3 cellular contexts compared by ENCODE assay signal in the genomic region with DNA sequence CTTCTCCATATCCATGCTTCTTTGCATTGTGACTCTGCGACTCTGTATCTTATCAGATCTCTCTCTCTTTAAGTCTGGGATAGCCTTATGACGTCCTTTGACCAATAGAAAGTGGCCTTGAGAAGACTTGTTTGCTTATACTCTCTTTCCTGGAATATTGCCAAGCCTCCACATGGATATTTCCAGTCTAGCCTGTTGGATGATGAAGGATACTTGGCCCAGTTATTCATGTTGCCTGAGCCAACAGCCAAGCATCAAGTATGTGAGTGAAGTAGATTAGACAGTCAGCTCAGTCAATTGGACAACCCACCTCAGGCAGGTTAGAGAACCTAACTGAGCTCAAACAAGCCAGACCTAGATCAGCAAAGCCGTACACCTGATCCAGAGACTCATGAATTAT.
TF ChIP-seq lines count a peak whose summit lies in the region.

No MANE protein-coding gene starts in this region.

TF ChIP-seq in SK-N-SH, 30 proteins besides CTCF, POLR2A, EP300 and RAD21 (continued from another document):
- TF ChIP-seq, protein P1, sequence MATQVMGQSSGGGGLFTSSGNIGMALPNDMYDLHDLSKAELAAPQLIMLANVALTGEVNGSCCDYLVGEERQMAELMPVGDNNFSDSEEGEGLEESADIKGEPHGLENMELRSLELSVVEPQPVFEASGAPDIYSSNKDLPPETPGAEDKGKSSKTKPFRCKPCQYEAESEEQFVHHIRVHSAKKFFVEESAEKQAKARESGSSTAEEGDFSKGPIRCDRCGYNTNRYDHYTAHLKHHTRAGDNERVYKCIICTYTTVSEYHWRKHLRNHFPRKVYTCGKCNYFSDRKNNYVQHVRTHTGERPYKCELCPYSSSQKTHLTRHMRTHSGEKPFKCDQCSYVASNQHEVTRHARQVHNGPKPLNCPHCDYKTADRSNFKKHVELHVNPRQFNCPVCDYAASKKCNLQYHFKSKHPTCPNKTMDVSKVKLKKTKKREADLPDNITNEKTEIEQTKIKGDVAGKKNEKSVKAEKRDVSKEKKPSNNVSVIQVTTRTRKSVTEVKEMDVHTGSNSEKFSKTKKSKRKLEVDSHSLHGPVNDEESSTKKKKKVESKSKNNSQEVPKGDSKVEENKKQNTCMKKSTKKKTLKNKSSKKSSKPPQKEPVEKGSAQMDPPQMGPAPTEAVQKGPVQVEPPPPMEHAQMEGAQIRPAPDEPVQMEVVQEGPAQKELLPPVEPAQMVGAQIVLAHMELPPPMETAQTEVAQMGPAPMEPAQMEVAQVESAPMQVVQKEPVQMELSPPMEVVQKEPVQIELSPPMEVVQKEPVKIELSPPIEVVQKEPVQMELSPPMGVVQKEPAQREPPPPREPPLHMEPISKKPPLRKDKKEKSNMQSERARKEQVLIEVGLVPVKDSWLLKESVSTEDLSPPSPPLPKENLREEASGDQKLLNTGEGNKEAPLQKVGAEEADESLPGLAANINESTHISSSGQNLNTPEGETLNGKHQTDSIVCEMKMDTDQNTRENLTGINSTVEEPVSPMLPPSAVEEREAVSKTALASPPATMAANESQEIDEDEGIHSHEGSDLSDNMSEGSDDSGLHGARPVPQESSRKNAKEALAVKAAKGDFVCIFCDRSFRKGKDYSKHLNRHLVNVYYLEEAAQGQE (IDR thresholded peaks at IDR 0.05; ENCODE audit: low read depth, low read length), result no peak
TF ChIP-seq in SK-N-SH: peak in this region for 1.

TF ChIP-seq in SK-N-SH treated with all-trans-retinoic acid at 6 μM for 48 hours, 23 proteins besides CTCF, POLR2A, EP300 and RAD21 (continued from another document):
- TF ChIP-seq TSHZ2 (CRISPR knock-in tag; IDR thresholded peaks at IDR 0.05), result no peak
- no peak for TF ChIP-seq ZFP30 (CRISPR knock-in tag; IDR thresholded peaks at IDR 0.05)
- TF ChIP-seq CREB5 (CRISPR knock-in tag; IDR thresholded peaks at IDR 0.05; ENCODE audit: low read depth), result no peak
- no peak for TF ChIP-seq OSR1 (CRISPR knock-in tag; IDR thresholded peaks at IDR 0.05)
- TF ChIP-seq SNAI2 (CRISPR knock-in tag; IDR thresholded peaks at IDR 0.05), result no peak
- no peak for TF ChIP-seq GLIS3 (CRISPR knock-in tag; IDR thresholded peaks at IDR 0.05)
- TF ChIP-seq, protein P2, sequence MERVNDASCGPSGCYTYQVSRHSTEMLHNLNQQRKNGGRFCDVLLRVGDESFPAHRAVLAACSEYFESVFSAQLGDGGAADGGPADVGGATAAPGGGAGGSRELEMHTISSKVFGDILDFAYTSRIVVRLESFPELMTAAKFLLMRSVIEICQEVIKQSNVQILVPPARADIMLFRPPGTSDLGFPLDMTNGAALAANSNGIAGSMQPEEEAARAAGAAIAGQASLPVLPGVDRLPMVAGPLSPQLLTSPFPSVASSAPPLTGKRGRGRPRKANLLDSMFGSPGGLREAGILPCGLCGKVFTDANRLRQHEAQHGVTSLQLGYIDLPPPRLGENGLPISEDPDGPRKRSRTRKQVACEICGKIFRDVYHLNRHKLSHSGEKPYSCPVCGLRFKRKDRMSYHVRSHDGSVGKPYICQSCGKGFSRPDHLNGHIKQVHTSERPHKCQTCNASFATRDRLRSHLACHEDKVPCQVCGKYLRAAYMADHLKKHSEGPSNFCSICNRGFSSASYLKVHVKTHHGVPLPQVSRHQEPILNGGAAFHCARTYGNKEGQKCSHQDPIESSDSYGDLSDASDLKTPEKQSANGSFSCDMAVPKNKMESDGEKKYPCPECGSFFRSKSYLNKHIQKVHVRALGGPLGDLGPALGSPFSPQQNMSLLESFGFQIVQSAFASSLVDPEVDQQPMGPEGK (CRISPR knock-in tag; IDR thresholded peaks at IDR 0.05; ENCODE audit: borderline replicate concordance), result no peak
- no peak for TF ChIP-seq CSDC2 (CRISPR knock-in tag; IDR thresholded peaks at IDR 0.05)
- no peak for TF ChIP-seq ISL1 (CRISPR knock-in tag; IDR thresholded peaks at IDR 0.05)
- no peak for TF ChIP-seq RARB (CRISPR knock-in tag; IDR thresholded peaks at IDR 0.05)
- no peak for TF ChIP-seq ZNF565 (CRISPR knock-in tag; conservative IDR thresholded peaks at IDR 0.05; ENCODE audit: low read depth)
TF ChIP-seq in SK-N-SH treated with all-trans-retinoic acid at 6 μM for 48 hours: peak in this region for 0.

TF ChIP-seq in Ishikawa, 13 proteins besides CTCF, POLR2A, EP300 and RAD21 (continued from another document):
- no peak for TF ChIP-seq FOXM1 (IDR thresholded peaks at IDR 0.05; ENCODE audit: borderline replicate concordance, low read depth)
- no peak for TF ChIP-seq YY1 (IDR thresholded peaks at IDR 0.05; ENCODE audit: low read depth)
- no peak for TF ChIP-seq CREB1 (IDR thresholded peaks at IDR 0.05; ENCODE audit: low read depth)
